In genomic region chr1:37480125-37480466, GRCh38 we compare ENCODE assay signal across 8 cellular contexts. TPM values are rescaled to one million over a fixed set of nuclear protein-coding genes. Genes with fewer than 3 reads are reported as not detected.
DNase-seq lines count a peak whose midpoint lies in the region; ATAC-seq and TF ChIP-seq lines count a peak whose summit lies in the region.

No MANE protein-coding gene starts in this region.

- TF ChIP-seq POLR2A in gastroesophageal sphincter (IDR thresholded peaks at IDR 0.05) = no peak
- TF ChIP-seq POLR2A in spleen (IDR thresholded peaks at IDR 0.05) = no peak

- H3K9me3 Mint-ChIP-seq in H9 = no peaks in the 10 kb centered on the region

- H3K4me2 ChIP-seq in H9 (ENCODE audit: insufficient read depth, insufficient read length, low read length) = no peak overlapping the region

- no peak overlapping the region for H3K4me3 Mint-ChIP-seq in H9

- H2BK5ac ChIP-seq in H9 (ENCODE audit: insufficient read length, low read length) = no peak overlapping the region

- TF ChIP-seq EP300 in gastroesophageal sphincter (IDR thresholded peaks at IDR 0.05) = no peak

- no peak overlapping the region for H3K23ac ChIP-seq in H9 (ENCODE audit: insufficient read length, low read depth, low read length)

- CTCF ChIA-PET in HEK293 (lab: Yijun Ruan, JAX) = interaction anchor here (10.7 kb wide), 1 partner anchor 5 kb away, joined by 127 read pairs; no protein-coding TSS in a partner anchor

- H4K8ac ChIP-seq in H9 (replicated peaks; ENCODE audit: insufficient read length, low read depth, low read length) = no peak overlapping the region

- peaks cover 3% of the 10 kb centered on the region for H3K23me2 ChIP-seq in H9 (ENCODE audit: insufficient read length, low read depth, low read length, poor library complexity, severe bottlenecking)

- H3K36me3 Mint-ChIP-seq in H9 (ENCODE audit: insufficient read depth in 1 of 3, low read depth in 3 of 3) = peaks cover 17 to 45% (median 28%) of the 10 kb centered on the region in 3 experiments; a peak in 6 of 7 replicates

- no peak overlapping the region for H3T11ph ChIP-seq in H9 (ENCODE audit: low read length)

- H3K27me3 Mint-ChIP-seq in H9 (ENCODE audit: low read depth) = no peaks in the 10 kb centered on the region; the same call in 1 of the 2 replicates

- H3K27ac Mint-ChIP-seq in H9 = no peak overlapping the region

- H3K9ac ChIP-seq in H9 (ENCODE audit: extremely low read depth, insufficient read length, low read length) = no peak overlapping the region

- no peak overlapping the region for H3K4me3 ChIP-seq in HEK293 (ENCODE audit: low read depth, low read length)
- H3K4me3 ChIP-seq in WI38 (ENCODE audit: low read depth, low read length) = peak overlapping the region; percentile 30
- peak overlapping the region in 1 of 2 donors; percentile 80 for H3K4me3 ChIP-seq in gastroesophageal sphincter
- H3K4me3 ChIP-seq in spleen = peak overlapping the region in 7 of 8 donors; percentile 83 to 97 (median 85)

- H3K9me3 ChIP-seq in HEK293 (ENCODE audit: control insufficient read depth, insufficient read depth, low read depth, low read length) (no peaks in the 10 kb centered on the region), gastroesophageal sphincter (no peaks in the 10 kb centered on the region), spleen (no peaks in the 10 kb centered on the region), H9 (ENCODE audit: control insufficient read depth, low read depth, low read length) (no peaks in the 10 kb centered on the region)

- H3K56ac ChIP-seq in H9 (ENCODE audit: insufficient read length, low read depth, low read length) = no peak overlapping the region

- H2BK15ac ChIP-seq in H9 (ENCODE audit: low read depth, low read length) = no peak overlapping the region

- TF ChIP-seq CTCF in HEK293 (tag by site-specific recombination; IDR thresholded peaks at IDR 0.05) (no peak), WI38 (IDR thresholded peaks at IDR 0.05; ENCODE audit: low read depth, low read length) (no peak), gastroesophageal sphincter (IDR thresholded peaks at IDR 0.05) (no peak), spleen (IDR thresholded peaks at IDR 0.05 in 8 of 11, conservative IDR thresholded peaks at IDR 0.05 in 3 of 11) (no peak), H9 (conservative IDR thresholded peaks at IDR 0.05) (no peak)

- no peak overlapping the region for H3K14ac ChIP-seq in H9 (ENCODE audit: insufficient read depth, low read length)

- H3K27ac ChIP-seq in HEK293 (ENCODE audit: extremely low read depth, low read depth, low read length) = no peak overlapping the region
- H3K27ac ChIP-seq in gastroesophageal sphincter = peak overlapping the region in 3 of 4 donors; percentile 93 to 96 (median 96)
- H3K27ac ChIP-seq in spleen = peak overlapping the region; percentile 76 to 98 (median 94)
- no peak overlapping the region for H3K27ac ChIP-seq in H9 (ENCODE audit: insufficient read length, low read depth, low read length)

- H3K4me1 Mint-ChIP-seq in H9 = peaks cover 28 to 42% of the 10 kb centered on the region in 2 experiments

- H3K36me3 ChIP-seq in HEK293 (ENCODE audit: control insufficient read depth in 2 of 2, insufficient read depth in 1 of 2, low read length in 2 of 2) = peaks cover 0 to 96% of the 10 kb centered on the region in 2 experiments; a peak in 1 of 3 replicates
- H3K36me3 ChIP-seq in gastroesophageal sphincter = peaks cover 0 to 72% of the 10 kb centered on the region in 2 donors
- H3K36me3 ChIP-seq in spleen = peaks cover 3 to 93% (median 59%) of the 10 kb centered on the region in 6 donors

- H3K79me2 ChIP-seq in H9 (ENCODE audit: insufficient read depth, low read length) = peaks cover 2% of the 10 kb centered on the region; the same call in 1 of the 2 replicates

- no peak overlapping the region for H2AFZ ChIP-seq in H9 (ENCODE audit: low read length)

- intact Hi-C loops in spleen (cut with DNase I; ENCODE audit: low total_unique reads) = no loop called here

- no peaks in the 10 kb centered on the region for H4K20me1 ChIP-seq in H9 (ENCODE audit: control insufficient read depth, insufficient read depth, insufficient read length)

- no peaks in the 10 kb centered on the region for H3K27me3 ChIP-seq in gastroesophageal sphincter
- no peaks in the 10 kb centered on the region for H3K27me3 ChIP-seq in spleen (replicated peaks in 1 of 7)
- H3K27me3 ChIP-seq in H9 (ENCODE audit: insufficient read depth, low read length) = no peaks in the 10 kb centered on the region

- no CpG with 5 or more reads among the region's 5 CpGs for WGBS in gastroesophageal sphincter (ENCODE audit: low coverage in 1 of 2), 2 donors
- WGBS in spleen, 5 donors = 70 to 90% (median 76%) methylated on average over 1 to 5 of the region's 5 CpGs
- no CpG with 5 or more reads among the region's 5 CpGs for WGBS in H9 (ENCODE audit: extremely low coverage, insufficient read length, low lambda C conversion rate)

- H2BK20ac ChIP-seq in H9 (ENCODE audit: low read depth, low read length, poor library complexity, severe bottlenecking) = no peak overlapping the region

- H2BK120ac ChIP-seq in H9 (ENCODE audit: low read depth, low read length, poor library complexity, severe bottlenecking) = no peak overlapping the region

- H3K79me1 ChIP-seq in H9 (ENCODE audit: insufficient read depth, low read depth, low read length, poor library complexity, severe bottlenecking) = no peaks in the 10 kb centered on the region

- H4K5ac ChIP-seq in H9 (ENCODE audit: insufficient read length, low read depth, low read length) = no peak overlapping the region

- POLR2A ChIA-PET in HEK293 (lab: Yijun Ruan, JAX) = no interaction called here

- no peak overlapping the region for H4K91ac ChIP-seq in H9 (ENCODE audit: insufficient read length, low read depth, low read length)

- no peak overlapping the region for H3K18ac ChIP-seq in H9 (ENCODE audit: insufficient read length, low read depth, low read length)

- ATAC-seq in gastroesophageal sphincter (no peak), HG03439 (IDR thresholded peaks at IDR 0.05; ENCODE audit: unreplicated experiment) (no peak)

- no peak overlapping the region for H2AK5ac ChIP-seq in H9 (ENCODE audit: insufficient read length, low read length)

- H3K4me1 ChIP-seq in HEK293 (ENCODE audit: control insufficient read depth, insufficient read depth, low read length) (peaks cover 5% of the 10 kb centered on the region), gastroesophageal sphincter (peaks cover 0 to 78% (median 50%) of the 10 kb centered on the region in 3 donors), spleen (peaks cover 58 to 100% (median 89%) of the 10 kb centered on the region in 6 donors), H9 (ENCODE audit: insufficient read depth, low read length) (peaks cover 9% of the 10 kb centered on the region; the same call in 1 of the 2 replicates)

- H3K4ac ChIP-seq in H9 (ENCODE audit: low read depth, low read length) = no peak overlapping the region

- DNase-seq in spleen (no peak), NCI-H1092 treated with DMSO at 0.1 percent for 48 hours (lab: John Stamatoyannopoulos, UW) (no peak), C1 segment of cervical spinal cord (lab: John Stamatoyannopoulos, UW) (no peak), H9 (no peak)

- H2BK12ac ChIP-seq in H9 (ENCODE audit: insufficient read length, low read depth, low read length) = no peak overlapping the region

TF ChIP-seq in HEK293, 187 proteins besides CTCF, POLR2A, EP300 and RAD21 (continues in another document):
- TF ChIP-seq ZIC2 (tag by site-specific recombination; IDR thresholded peaks at IDR 0.05) (peak; percentile 30; the same call in 1 of the 2 replicates), ZNF76 (tag by site-specific recombination; IDR thresholded peaks at IDR 0.05; ENCODE audit: borderline replicate concordance, low read depth) (no peak), ZNF146 (tag by site-specific recombination; IDR thresholded peaks at IDR 0.05) (no peak)

RNA-seq across cellular contexts. Expression of gene ZC3H12A, which starts 5.7 kb away (rescaled TPM):
- total RNA-seq in gastroesophageal sphincter (10 to 100 TPM in 2 of 4 donors, 1 to 10 TPM in 2; 7.3 to 14.4 (median 10.6) TPM), spleen (10 to 100 TPM; 18.0 to 33.1 (median 21.3) TPM), H9 (2021) (6.7 and 6.8 TPM in 2 replicates)
- 10 to 100 TPM in 2 of 3 donors, 1 to 10 TPM in 1; 9.7 to 12.8 (median 11.3) TPM for polyA plus RNA-seq in spleen

RNA-seq across cellular contexts. Expression of gene MEAF6, which starts 34.5 kb away (rescaled TPM):
- total RNA-seq in gastroesophageal sphincter (100 to 1,000 TPM in 2 of 4 donors, 10 to 100 TPM in 2; 89.7 to 129 (median 100) TPM), spleen (10 to 100 TPM; 39.5 to 69.0 (median 51.1) TPM), H9 (2021) (48.8 and 51.6 TPM in 2 replicates)
- polyA plus RNA-seq in spleen = 10 to 100 TPM; 56.5 to 59.8 (median 57.7) TPM

Comparison
In these comparisons a context has a peak if more than half of its experiments do, and no peak if none do; other contexts are left out.
1. H3K27ac ChIP-seq: peak in gastroesophageal sphincter (3 of 4) and spleen (8 of 8); none in HEK293 (single experiment) and H9 (single experiment).